In genomic region chr12:51666696-51667095, GRCh38 we compare ENCODE assay signal across 17 cellular contexts.
"Had no signal": no experiment of that assay in that cellular context is flagged by ENCODE, and none has a peak within 500 bp of the region (broad histone marks: within the 10 kb centered on the region; RNA-seq: fewer than 3 reads in every experiment).

No MANE protein-coding gene starts in this region.

- H3K4me3 Mint-ChIP-seq: activated CD8-positive, alpha-beta memory T cell treated with anti-CD3 and anti-CD28 coated beads, Interleukin-2, amount 10 ng/mL, durations not matched to agents 7 days and 5 days; activated T-cell treated with anti-CD3 and anti-CD28 coated beads, Interleukin-2, amount 50 U/mL, for 4 hours; natural killer cell treated with Interleukin-12 subunit alpha and Interleukin-12 subunit beta and Interleukin-15 and Interleukin-18, amount 100 ng/mL, for 72 hours; T-helper 2 cell treated with Interferon-gamma antibody and Interleukin-4, amounts not matched to agents 5 μg/mL and 100 μg/mL, for 36 hours had no signal

- H3K27ac Mint-ChIP-seq: activated CD8-positive, alpha-beta memory T cell treated with anti-CD3 and anti-CD28 coated beads, Interleukin-2, amount 10 ng/mL, durations not matched to agents 7 days and 5 days; activated naive CD4-positive, alpha-beta T cell treated with anti-CD3 and anti-CD28 coated beads, Interleukin-2, amount 50 U/mL, for 72 hours; natural killer cell treated with Interleukin-12 subunit alpha and Interleukin-12 subunit beta and Interleukin-15 and Interleukin-18, amount 100 ng/mL, for 72 hours; T-helper 2 cell treated with Interferon-gamma antibody and Interleukin-4, amounts not matched to agents 5 μg/mL and 100 μg/mL, for 36 hours had no signal

- H3K4me3 ChIP-seq: left lung, skin epidermis, stomach, thoracic aorta had no signal

- H3K27me3 ChIP-seq: brain microvascular endothelial cell, left lung, stomach had no signal

- DNase-seq: activated CD4-positive, alpha-beta T cell treated with anti-CD3 and anti-CD28 coated beads, Interleukin-2, amount 50 U/mL, for 48 hours; activated CD8-positive, alpha-beta memory T cell treated with anti-CD3 and anti-CD28 coated beads, Interleukin-2, amount 10 ng/mL, durations not matched to agents 7 days and 5 days; activated effector memory CD4-positive, alpha-beta T cell treated with anti-CD3 and anti-CD28 coated beads, Interleukin-2, amount 50 U/mL, for 16 hours; activated T-cell treated with anti-CD3 and anti-CD28 coated beads, Interleukin-2, amount 50 U/mL, for 4 hours; amygdala; brain microvascular endothelial cell; effector memory CD4-positive, alpha-beta T cell; glutamatergic neuron; left lung; stimulated activated CD4-positive, alpha-beta T cell treated with anti-CD3 and anti-CD28 coated beads, Interleukin-4, amount 100 ng/mL, for 4 hours; stomach had no signal

- H3K9me3 ChIP-seq: left lung, stomach, thoracic aorta had no signal

- H3K4me1 ChIP-seq: left lung, stomach had no signal

- H3K9me3 Mint-ChIP-seq: activated naive CD4-positive, alpha-beta T cell treated with anti-CD3 and anti-CD28 coated beads, Interleukin-2, amount 50 U/mL, for 72 hours; activated T-cell treated with anti-CD3 and anti-CD28 coated beads, Interleukin-2, amount 50 U/mL, for 4 hours; natural killer cell treated with Interleukin-12 subunit alpha and Interleukin-12 subunit beta and Interleukin-15 and Interleukin-18, amount 100 ng/mL, for 72 hours; T-helper 2 cell treated with Interferon-gamma antibody and Interleukin-4, amounts not matched to agents 5 μg/mL and 100 μg/mL, for 36 hours had no signal

- H3K27ac ChIP-seq: brain microvascular endothelial cell, left lung, skin epidermis, stomach, thoracic aorta had no signal

- H3K36me3 ChIP-seq: brain microvascular endothelial cell, left lung, stomach, thoracic aorta had no signal

- ATAC-seq: activated CD4-positive, CD25-positive, alpha-beta regulatory T cell treated with anti-CD3 and anti-CD28 coated beads, Interleukin-2, amount 50 U/mL, for 24 hours; activated CD8-positive, alpha-beta memory T cell treated with anti-CD3 and anti-CD28 coated beads, Interleukin-2, amount 10 ng/mL, durations not matched to agents 7 days and 5 days; activated naive CD4-positive, alpha-beta T cell treated with anti-CD3 and anti-CD28 coated beads, Interleukin-2, amount 50 U/mL, for 72 hours; activated T-cell treated with anti-CD3 and anti-CD28 coated beads, Interleukin-2, amount 50 U/mL, for 4 hours; left lung; natural killer cell treated with Interleukin-12 subunit alpha and Interleukin-12 subunit beta and Interleukin-15 and Interleukin-18, amount 100 ng/mL, for 72 hours had no signal

- H3K36me3 Mint-ChIP-seq: activated CD8-positive, alpha-beta memory T cell treated with anti-CD3 and anti-CD28 coated beads, Interleukin-2, amount 10 ng/mL, durations not matched to agents 7 days and 5 days; activated naive CD4-positive, alpha-beta T cell treated with anti-CD3 and anti-CD28 coated beads, Interleukin-2, amount 50 U/mL, for 72 hours; natural killer cell treated with Interleukin-12 subunit alpha and Interleukin-12 subunit beta and Interleukin-15 and Interleukin-18, amount 100 ng/mL, for 72 hours had no signal
